1 cellular context compared by ENCODE assay signal in the genomic region with DNA sequence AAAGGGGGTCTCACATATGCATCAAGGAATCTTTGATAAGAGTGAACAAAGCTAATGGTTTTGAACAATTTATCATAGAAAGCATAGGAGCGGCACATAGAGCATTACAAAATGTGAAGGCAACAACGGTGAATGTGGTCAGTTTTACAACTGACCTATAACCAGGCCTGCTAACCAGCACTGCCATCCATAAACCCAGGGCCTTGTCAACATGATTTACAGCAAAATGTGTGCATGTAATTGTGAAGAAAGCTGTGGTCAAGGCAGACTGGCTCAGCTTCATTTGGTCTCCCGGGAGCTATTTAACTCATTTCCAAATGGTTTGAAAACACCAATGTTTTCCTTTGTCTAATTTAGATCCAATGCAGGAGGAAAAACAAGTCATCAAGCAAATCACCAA.
TF ChIP-seq lines count a peak whose summit lies in the region.

No MANE protein-coding gene starts in this region.

TF ChIP-seq in GM23338, 12 proteins besides CTCF, POLR2A, EP300 and RAD21 (continued from another document):
- TF ChIP-seq, protein P1, sequence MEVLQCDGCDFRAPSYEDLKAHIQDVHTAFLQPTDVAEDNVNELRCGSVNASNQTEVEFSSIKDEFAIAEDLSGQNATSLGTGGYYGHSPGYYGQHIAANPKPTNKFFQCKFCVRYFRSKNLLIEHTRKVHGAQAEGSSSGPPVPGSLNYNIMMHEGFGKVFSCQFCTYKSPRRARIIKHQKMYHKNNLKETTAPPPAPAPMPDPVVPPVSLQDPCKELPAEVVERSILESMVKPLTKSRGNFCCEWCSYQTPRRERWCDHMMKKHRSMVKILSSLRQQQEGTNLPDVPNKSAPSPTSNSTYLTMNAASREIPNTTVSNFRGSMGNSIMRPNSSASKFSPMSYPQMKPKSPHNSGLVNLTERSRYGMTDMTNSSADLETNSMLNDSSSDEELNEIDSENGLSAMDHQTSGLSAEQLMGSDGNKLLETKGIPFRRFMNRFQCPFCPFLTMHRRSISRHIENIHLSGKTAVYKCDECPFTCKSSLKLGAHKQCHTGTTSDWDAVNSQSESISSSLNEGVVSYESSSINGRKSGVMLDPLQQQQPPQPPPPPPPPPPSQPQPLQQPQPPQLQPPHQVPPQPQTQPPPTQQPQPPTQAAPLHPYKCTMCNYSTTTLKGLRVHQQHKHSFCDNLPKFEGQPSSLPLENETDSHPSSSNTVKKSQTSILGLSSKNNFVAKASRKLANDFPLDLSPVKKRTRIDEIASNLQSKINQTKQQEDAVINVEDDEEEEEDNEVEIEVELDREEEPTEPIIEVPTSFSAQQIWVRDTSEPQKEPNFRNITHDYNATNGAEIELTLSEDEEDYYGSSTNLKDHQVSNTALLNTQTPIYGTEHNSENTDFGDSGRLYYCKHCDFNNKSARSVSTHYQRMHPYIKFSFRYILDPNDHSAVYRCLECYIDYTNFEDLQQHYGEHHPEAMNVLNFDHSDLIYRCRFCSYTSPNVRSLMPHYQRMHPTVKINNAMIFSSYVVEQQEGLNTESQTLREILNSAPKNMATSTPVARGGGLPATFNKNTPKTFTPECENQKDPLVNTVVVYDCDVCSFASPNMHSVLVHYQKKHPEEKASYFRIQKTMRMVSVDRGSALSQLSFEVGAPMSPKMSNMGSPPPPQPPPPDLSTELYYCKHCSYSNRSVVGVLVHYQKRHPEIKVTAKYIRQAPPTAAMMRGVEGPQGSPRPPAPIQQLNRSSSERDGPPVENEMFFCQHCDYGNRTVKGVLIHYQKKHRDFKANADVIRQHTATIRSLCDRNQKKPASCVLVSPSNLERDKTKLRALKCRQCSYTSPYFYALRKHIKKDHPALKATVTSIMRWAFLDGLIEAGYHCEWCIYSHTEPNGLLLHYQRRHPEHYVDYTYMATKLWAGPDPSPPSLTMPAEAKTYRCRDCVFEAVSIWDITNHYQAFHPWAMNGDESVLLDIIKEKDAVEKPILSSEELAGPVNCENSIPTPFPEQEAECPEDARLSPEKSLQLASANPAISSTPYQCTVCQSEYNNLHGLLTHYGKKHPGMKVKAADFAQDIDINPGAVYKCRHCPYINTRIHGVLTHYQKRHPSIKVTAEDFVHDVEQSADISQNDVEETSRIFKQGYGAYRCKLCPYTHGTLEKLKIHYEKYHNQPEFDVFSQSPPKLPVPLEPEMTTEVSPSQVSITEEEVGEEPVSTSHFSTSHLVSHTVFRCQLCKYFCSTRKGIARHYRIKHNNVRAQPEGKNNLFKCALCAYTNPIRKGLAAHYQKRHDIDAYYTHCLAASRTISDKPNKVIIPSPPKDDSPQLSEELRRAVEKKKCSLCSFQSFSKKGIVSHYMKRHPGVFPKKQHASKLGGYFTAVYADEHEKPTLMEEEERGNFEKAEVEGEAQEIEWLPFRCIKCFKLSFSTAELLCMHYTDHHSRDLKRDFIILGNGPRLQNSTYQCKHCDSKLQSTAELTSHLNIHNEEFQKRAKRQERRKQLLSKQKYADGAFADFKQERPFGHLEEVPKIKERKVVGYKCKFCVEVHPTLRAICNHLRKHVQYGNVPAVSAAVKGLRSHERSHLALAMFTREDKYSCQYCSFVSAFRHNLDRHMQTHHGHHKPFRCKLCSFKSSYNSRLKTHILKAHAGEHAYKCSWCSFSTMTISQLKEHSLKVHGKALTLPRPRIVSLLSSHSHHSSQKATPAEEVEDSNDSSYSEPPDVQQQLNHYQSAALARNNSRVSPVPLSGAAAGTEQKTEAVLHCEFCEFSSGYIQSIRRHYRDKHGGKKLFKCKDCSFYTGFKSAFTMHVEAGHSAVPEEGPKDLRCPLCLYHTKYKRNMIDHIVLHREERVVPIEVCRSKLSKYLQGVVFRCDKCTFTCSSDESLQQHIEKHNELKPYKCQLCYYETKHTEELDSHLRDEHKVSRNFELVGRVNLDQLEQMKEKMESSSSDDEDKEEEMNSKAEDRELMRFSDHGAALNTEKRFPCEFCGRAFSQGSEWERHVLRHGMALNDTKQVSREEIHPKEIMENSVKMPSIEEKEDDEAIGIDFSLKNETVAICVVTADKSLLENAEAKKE (CRISPR knock-in tag; IDR thresholded peaks at IDR 0.05) = no peak
- no peak for TF ChIP-seq ZNF114 (CRISPR knock-in tag; IDR thresholded peaks at IDR 0.05)
- TF ChIP-seq, protein P2, sequence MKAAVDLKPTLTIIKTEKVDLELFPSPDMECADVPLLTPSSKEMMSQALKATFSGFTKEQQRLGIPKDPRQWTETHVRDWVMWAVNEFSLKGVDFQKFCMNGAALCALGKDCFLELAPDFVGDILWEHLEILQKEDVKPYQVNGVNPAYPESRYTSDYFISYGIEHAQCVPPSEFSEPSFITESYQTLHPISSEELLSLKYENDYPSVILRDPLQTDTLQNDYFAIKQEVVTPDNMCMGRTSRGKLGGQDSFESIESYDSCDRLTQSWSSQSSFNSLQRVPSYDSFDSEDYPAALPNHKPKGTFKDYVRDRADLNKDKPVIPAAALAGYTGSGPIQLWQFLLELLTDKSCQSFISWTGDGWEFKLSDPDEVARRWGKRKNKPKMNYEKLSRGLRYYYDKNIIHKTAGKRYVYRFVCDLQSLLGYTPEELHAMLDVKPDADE (IDR thresholded peaks at IDR 0.05) = no peak
